ENCODE assay signal across 11 cellular contexts in genomic region chr14:102817942-102818940, GRCh38. TPM values are rescaled to one million over a fixed set of nuclear protein-coding genes. Genes with fewer than 3 reads are reported as not detected.
DNase-seq lines count a peak whose midpoint lies in the region; ATAC-seq and TF ChIP-seq lines count a peak whose summit lies in the region.
"Had no signal": no experiment of that assay in that cellular context is flagged by ENCODE, and none has a peak within 500 bp of the region (broad histone marks: within the 10 kb centered on the region; RNA-seq: fewer than 3 reads in every experiment).

No MANE protein-coding gene starts in this region.

- peak overlapping the region in 3 of 4 donors; percentile 10 to 64 (median 39) for H3K27ac ChIP-seq in body of pancreas
- H3K27ac ChIP-seq: testis had no signal

- H3K27ac Mint-ChIP-seq in natural killer cell, result peak overlapping the region in 1 of 2 donors; percentile 33

- H3K4me3 Mint-ChIP-seq in natural killer cell, result peak overlapping the region; percentile 9

- no peak for TF ChIP-seq POLR2A in body of pancreas (IDR thresholded peaks at IDR 0.05)

- no peaks in the 10 kb centered on the region for H3K9me3 ChIP-seq in body of pancreas
- H3K9me3 ChIP-seq: testis had no signal

- no peaks in the 10 kb centered on the region for H3K9me3 Mint-ChIP-seq in natural killer cell

- no peaks in the 10 kb centered on the region for H3K36me3 ChIP-seq in body of pancreas (replicated peaks in 1 of 2; ENCODE audit: insufficient read depth in 1 of 2, low read depth in 2 of 2)

- no peaks in the 10 kb centered on the region for H3K27me3 Mint-ChIP-seq in natural killer cell (ENCODE audit: low read depth in 2 of 2)

- H3K27me3 ChIP-seq in body of pancreas, result no peaks in the 10 kb centered on the region
- H3K27me3 ChIP-seq: testis had no signal

- H3K36me3 Mint-ChIP-seq in natural killer cell, result no peaks in the 10 kb centered on the region

- no peak overlapping the region for H3K4me3 ChIP-seq in body of pancreas
- H3K4me3 ChIP-seq: testis had no signal

- H3K4me1 Mint-ChIP-seq in natural killer cell, result peaks cover 60 to 62% of the 10 kb centered on the region in 2 donors

- peak; percentile 15 for DNase-seq in ELR (ENCODE audit: low read depth)
- no peak for DNase-seq in body of pancreas
- DNase-seq in natural killer cell, result no peak
- no peak for DNase-seq in HUDEP-2 (lab: John Stamatoyannopoulos, UW; ENCODE audit: unreplicated experiment in 76 of 76)
- no peak for DNase-seq in NK-92 (lab: John Stamatoyannopoulos, UW; ENCODE audit: unreplicated experiment)
- DNase-seq: head of caudate nucleus, NCI-H2171, testis had no signal

- TF ChIP-seq CTCF in body of pancreas (IDR thresholded peaks at IDR 0.05) (no peak), natural killer cell (IDR thresholded peaks at IDR 0.05) (no peak)

- WGBS in body of pancreas, 2 donors, result 64 to 66% methylated on average over 10 of the region's 10 CpGs

- intact Hi-C loops in body of pancreas (cut with DNase I), result no loop called here
- intact Hi-C loops in natural killer cell (cut with micrococcal nuclease), result no loop called here

- peaks cover 18% of the 10 kb centered on the region for H3K4me1 ChIP-seq in body of pancreas
- H3K4me1 ChIP-seq: testis had no signal

- ATAC-seq in HG03342 (IDR thresholded peaks at IDR 0.05; ENCODE audit: unreplicated experiment) (peak; percentile 34), body of pancreas (no peak), natural killer cell (no peak), HG03108 (IDR thresholded peaks at IDR 0.05; ENCODE audit: unreplicated experiment) (no peak), HG03196 (IDR thresholded peaks at IDR 0.05; ENCODE audit: unreplicated experiment) (no peak)

RNA-seq across cellular contexts. Expression of gene TRAF3, which starts 41.0 kb away (rescaled TPM):
- total RNA-seq in body of pancreas (10 to 100 TPM; 10.4 to 22.7 TPM), natural killer cell (10 to 100 TPM; 21.0 to 31.6 (median 23.5) TPM)
